Comparison of ENCODE assay signal across 9 cellular contexts in genomic region chr2:231513746-231514224, GRCh38. TPM values are rescaled to one million over a fixed set of nuclear protein-coding genes. Genes with fewer than 3 reads are reported as not detected.
DNase-seq lines count a peak whose midpoint lies in the region; ATAC-seq and TF ChIP-seq lines count a peak whose summit lies in the region.
"Had no signal": no experiment of that assay in that cellular context is flagged by ENCODE, and none has a peak within 500 bp of the region (broad histone marks: within the 10 kb centered on the region; RNA-seq: fewer than 3 reads in every experiment).

No MANE protein-coding gene starts in this region.

- H3K4ac ChIP-seq in mesenchymal stem cell (ENCODE audit: low read depth in 1 of 2, low read length in 2 of 2), result peak overlapping the region in 1 of 2 experiments; percentile 95

- H3K4me1 ChIP-seq in cardiac muscle cell (ENCODE audit: low read depth) (no peaks in the 10 kb centered on the region), body of pancreas (peaks cover 28% of the 10 kb centered on the region), mesenchymal stem cell (ENCODE audit: control insufficient read depth, insufficient read depth, low read depth, low read length) (no peaks in the 10 kb centered on the region), urinary bladder (ENCODE audit: insufficient read depth) (no peaks in the 10 kb centered on the region)

- H2BK5ac ChIP-seq in mesenchymal stem cell (ENCODE audit: low read depth, low read length, poor library complexity, severe bottlenecking), result no peak overlapping the region

- peak overlapping the region; percentile 88 for H4K91ac ChIP-seq in mesenchymal stem cell (ENCODE audit: low read length)

- peak overlapping the region; percentile 60 for H3K4me3 ChIP-seq in cardiac muscle cell
- peak overlapping the region in 1 of 2 donors; percentile 35 for H3K4me3 ChIP-seq in body of pancreas
- H3K4me3 ChIP-seq in mesenchymal stem cell (ENCODE audit: insufficient read depth in 1 of 2, low read depth in 1 of 2, low read length in 2 of 2), result peak overlapping the region; percentile 83 to 97
- H3K4me3 ChIP-seq in urinary bladder (ENCODE audit: low read depth, low read length), result peak overlapping the region; percentile 54

- peak overlapping the region; percentile 90 for H2AFZ ChIP-seq in mesenchymal stem cell (ENCODE audit: low read depth, low read length)

- H2BK15ac ChIP-seq in mesenchymal stem cell (ENCODE audit: low read depth, poor library complexity, severe bottlenecking), result no peak overlapping the region

- peak overlapping the region; percentile 91 for H3K4me2 ChIP-seq in mesenchymal stem cell (ENCODE audit: low read length, poor library complexity, severe bottlenecking)

- no peak for ATAC-seq in Right ventricle myocardium inferior
- no peak for ATAC-seq in body of pancreas
- ATAC-seq in GM19463 (IDR thresholded peaks at IDR 0.05; ENCODE audit: unreplicated experiment), result no peak

- H3K27me3 ChIP-seq in cardiac muscle cell, result no peaks in the 10 kb centered on the region
- H3K27me3 ChIP-seq in body of pancreas, result no peaks in the 10 kb centered on the region
- peaks cover 0 to 3% of the 10 kb centered on the region in 2 experiments for H3K27me3 ChIP-seq in mesenchymal stem cell (ENCODE audit: control insufficient read depth in 1 of 2, insufficient read depth in 1 of 2, low read length in 2 of 2)

- H3K18ac ChIP-seq in mesenchymal stem cell (ENCODE audit: low read depth in 1 of 2, low read length in 2 of 2), result peak overlapping the region; percentile 92 to 96

- TF ChIP-seq CTCF in cardiac muscle cell (IDR thresholded peaks at IDR 0.05; ENCODE audit: low read depth, low read length), result no peak
- TF ChIP-seq CTCF in body of pancreas (IDR thresholded peaks at IDR 0.05), result no peak

- DNase-seq in cardiac muscle cell (ENCODE audit: low read depth in 1 of 2, low spot score in 1 of 2), result no peak
- no peak for DNase-seq in Right ventricle myocardium inferior (ENCODE audit: missing footprints)
- DNase-seq in body of pancreas, result no peak
- DNase-seq in mesenchymal stem cell, result no peak
- DNase-seq in NCI-H1436 treated with DMSO at 0.1 percent for 48 hours (lab: John Stamatoyannopoulos, UW), result no peak
- DNase-seq in NCI-H1694 (lab: John Stamatoyannopoulos, UW), result no peak

- no peak overlapping the region for H2BK120ac ChIP-seq in mesenchymal stem cell (ENCODE audit: low read depth, low read length)

- H3K23ac ChIP-seq in mesenchymal stem cell (ENCODE audit: low read length in 2 of 2), result no peak overlapping the region

- peak overlapping the region in 1 of 2 experiments; percentile 21 for H2BK12ac ChIP-seq in mesenchymal stem cell (ENCODE audit: low read length in 2 of 2)

- WGBS in body of pancreas, 2 donors, result 7 to 11% methylated on average over 7 of the region's 7 CpGs
- WGBS in mesenchymal stem cell, result 5% methylated on average over 3 of the region's 7 CpGs
- 21% methylated on average over 7 of the region's 7 CpGs for whole genome bisulfite sequencing in urinary bladder

- H3K14ac ChIP-seq in mesenchymal stem cell (ENCODE audit: low read length in 2 of 2), result peak overlapping the region in 1 of 2 experiments; percentile 98

- intact Hi-C loops in Right ventricle myocardium inferior (cut with DNase I), result loop anchor here (5.0 kb wide), 1 partner anchor 46 kb away; no protein-coding TSS in a partner anchor
- intact Hi-C loops in body of pancreas (cut with DNase I), result no loop called here

- H3K9me3 ChIP-seq in cardiac muscle cell (ENCODE audit: low read depth), result no peaks in the 10 kb centered on the region
- no peaks in the 10 kb centered on the region for H3K9me3 ChIP-seq in body of pancreas
- no peaks in the 10 kb centered on the region for H3K9me3 ChIP-seq in mesenchymal stem cell (ENCODE audit: control insufficient read depth, low read length)

- H3K27ac ChIP-seq in cardiac muscle cell (peak overlapping the region; percentile 85), body of pancreas (peak overlapping the region; percentile 41 to 88 (median 80)), mesenchymal stem cell (ENCODE audit: low read length, poor library complexity, severe bottlenecking) (peak overlapping the region; percentile 8), urinary bladder (ENCODE audit: low read depth) (peak overlapping the region; percentile 70)

- no peak overlapping the region for H2AK5ac ChIP-seq in mesenchymal stem cell (ENCODE audit: low read length, severe bottlenecking)

- H3K79me1 ChIP-seq in mesenchymal stem cell (replicated peaks; ENCODE audit: low read length, poor library complexity, severe bottlenecking), result peaks cover 4% of the 10 kb centered on the region

- H3K36me3 ChIP-seq in cardiac muscle cell, result no peaks in the 10 kb centered on the region
- H3K36me3 ChIP-seq in body of pancreas (replicated peaks in 1 of 2; ENCODE audit: insufficient read depth in 1 of 2, low read depth in 2 of 2), result no peaks in the 10 kb centered on the region
- H3K36me3 ChIP-seq in mesenchymal stem cell (ENCODE audit: control insufficient read depth in 1 of 2, insufficient read depth in 2 of 2, low read depth in 1 of 2, low read length in 2 of 2), result no peaks in the 10 kb centered on the region
- H3K36me3 ChIP-seq in urinary bladder (ENCODE audit: insufficient read depth), result no peaks in the 10 kb centered on the region

- H4K8ac ChIP-seq in mesenchymal stem cell (ENCODE audit: low read length), result peak overlapping the region; percentile 89

- peak overlapping the region; percentile 98 for H3K9ac ChIP-seq in mesenchymal stem cell (ENCODE audit: low read length)

- no peak for TF ChIP-seq POLR2A in body of pancreas (IDR thresholded peaks at IDR 0.05)

RNA-seq across cellular contexts. Expression of gene NMUR1, which starts 16.5 kb away (rescaled TPM):
- total RNA-seq in cardiac muscle cell (0.15 TPM in 1 of 2 replicates, not detected in the other), Right ventricle myocardium inferior (0.38 TPM), body of pancreas (1 to 10 TPM; 2.3 to 6.3 TPM), urinary bladder (0.26 TPM)
- polyA plus RNA-seq in cardiac muscle cell (not detected in 2 replicates), urinary bladder (0.54 TPM)
- 0.14 TPM for polyA plus RNA-seq in mesenchymal stem cell (2013, experiment 1 of 2)
- polyA plus RNA-seq in mesenchymal stem cell (2013, experiment 2 of 2), result 0.15 TPM
- total RNA-seq: NCI-H460 had no signal

RNA-seq across cellular contexts. Expression of gene NCL, which starts 49.5 kb away (rescaled TPM):
- total RNA-seq in cardiac muscle cell (202 and 222 TPM in 2 replicates), Right ventricle myocardium inferior (218 TPM), body of pancreas (100 to 1,000 TPM; 108 to 159 TPM), urinary bladder (128 TPM)
- polyA plus RNA-seq in cardiac muscle cell (527 and 558 TPM in 2 replicates), urinary bladder (248 TPM)
- polyA plus RNA-seq in mesenchymal stem cell (2013, experiment 1 of 2), result 256 TPM
- 256 TPM for polyA plus RNA-seq in mesenchymal stem cell (2013, experiment 2 of 2)

Comparison
In these comparisons a context has a peak if more than half of its experiments do, and no peak if none do; other contexts are left out.
1. H3K27ac ChIP-seq: peak in every context shown above with its lines; median percentile 85 in cardiac muscle cell; 80 in body of pancreas; 70 in urinary bladder; 8 in mesenchymal stem cell.